Comparison of ENCODE assay signal across 1 cellular context in genomic region chr3:108461641-108462040, GRCh38.
A peak's percentile ranks its signal among the peaks of the same experiment; 100 is the strongest.
TF ChIP-seq lines count a peak whose summit lies in the region.

No MANE protein-coding gene starts in this region.

TF ChIP-seq in K562, 482 proteins besides CTCF, POLR2A, EP300 and RAD21:
- TF ChIP-seq ETV1 (tag; conservative IDR thresholded peaks at IDR 0.05; ENCODE audit: low read depth) (no peak), RFX1 (IDR thresholded peaks at IDR 0.05) (peak; percentile 20; the same call in 1 of the 2 replicates)
